In the genomic region with DNA sequence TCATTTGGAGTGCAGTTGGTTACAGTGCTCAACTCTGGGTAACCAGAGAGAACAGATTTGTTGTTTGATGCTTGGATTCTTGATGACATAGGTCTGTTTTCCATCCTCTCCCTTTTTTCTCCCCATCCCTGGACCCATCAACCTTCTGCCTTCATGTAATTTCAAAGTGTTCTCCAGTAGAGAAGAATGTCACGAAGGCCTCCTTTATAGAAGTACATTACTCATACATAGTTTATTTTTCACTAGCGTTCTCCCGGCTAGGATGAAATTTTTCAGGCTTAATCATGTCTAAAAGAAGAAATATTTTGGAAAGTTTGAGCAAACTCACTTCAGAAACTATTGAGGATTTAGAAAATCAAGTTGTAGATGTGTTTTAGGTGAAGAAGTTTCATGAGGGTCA, we compare ENCODE assay signal across 1 cellular context.
TF ChIP-seq lines count a peak whose summit lies in the region.

No MANE protein-coding gene starts in this region.

TF ChIP-seq in IMR-90, 13 proteins besides CTCF, POLR2A, EP300 and RAD21:
- TF ChIP-seq SMC3 (IDR thresholded peaks at IDR 0.05; ENCODE audit: low read depth, low read length): no peak
- peak; percentile 29; the same call in 1 of the 2 replicates for TF ChIP-seq CEBPB (IDR thresholded peaks at IDR 0.05; ENCODE audit: low read depth, low read length)
- peak; percentile 2; the same call in 1 of the 2 replicates for TF ChIP-seq BHLHE40 (IDR thresholded peaks at IDR 0.05; ENCODE audit: low read depth, low read length)
- TF ChIP-seq FOS (IDR thresholded peaks at IDR 0.05; ENCODE audit: low read depth, low read length): 0 out of 2 replicates have a peak, but pooled peaks have one; percentile 39
